30 cellular contexts compared by ENCODE assay signal in genomic region chr10:67834375-67834774, GRCh38.
"Had no signal": no experiment of that assay in that cellular context is flagged by ENCODE, and none has a peak within 500 bp of the region (broad histone marks: within the 10 kb centered on the region; RNA-seq: fewer than 3 reads in every experiment).

No MANE protein-coding gene starts in this region.

- ATAC-seq: activated CD4-positive, CD25-positive, alpha-beta regulatory T cell treated with anti-CD3 and anti-CD28 coated beads, Interleukin-2, amount 50 U/mL, for 24 hours; activated CD8-positive, alpha-beta T cell treated with anti-CD3 and anti-CD28 coated beads for 36 hours; activated naive CD4-positive, alpha-beta T cell treated with anti-CD3 and anti-CD28 coated beads, Interleukin-2, amount 50 U/mL, for 72 hours; activated T-cell treated with anti-CD3 and anti-CD28 coated beads, Interleukin-2, amount 50 U/mL, for 72 hours; T-cell had no signal

- H3K36me3 ChIP-seq: ascending aorta, breast epithelium, cardiac muscle cell, colonic mucosa, WERI-Rb-1 had no signal

- H3K27me3 ChIP-seq: ascending aorta, breast epithelium, cardiac muscle cell, colonic mucosa had no signal

- FAIRE-seq: endothelial cell of umbilical vein, frontal cortex had no signal

- H3K9me3 ChIP-seq: ascending aorta, breast epithelium, colonic mucosa had no signal

- H3K27ac ChIP-seq: ascending aorta, breast epithelium, cardiac muscle cell, colonic mucosa, epithelial cell of prostate, WERI-Rb-1 had no signal

- H3K4me3 ChIP-seq: ascending aorta, breast epithelium, cardiac muscle cell, colonic mucosa had no signal

- H3K4me1 ChIP-seq: ascending aorta, breast epithelium, colonic mucosa had no signal

- DNase-seq: activated B cell treated with CpG ODN at 0.5 μM for 24 hours; activated CD4-positive, alpha-beta T cell treated with anti-CD3 and anti-CD28 coated beads, Interleukin-2, amount 10 ng/mL, durations not matched to agents 7 days and 5 days; activated CD4-positive, alpha-beta T cell treated with anti-CD3 and anti-CD28 coated beads, Interleukin-2, amount 50 U/mL, for 4 hours; activated CD8-positive, alpha-beta memory T cell treated with anti-CD3 and anti-CD28 coated beads for 24 hours; activated CD8-positive, alpha-beta memory T cell treated with anti-CD3 and anti-CD28 coated beads, Interleukin-2, amount 50 U/mL, for 4 hours; activated CD8-positive, alpha-beta T cell treated with anti-CD3 and anti-CD28 coated beads for 36 hours; activated gamma-delta T cell; activated naive CD4-positive, alpha-beta T cell; activated naive CD4-positive, alpha-beta T cell treated with anti-CD3 and anti-CD28 coated beads, Interleukin-2, amount 10 ng/mL, durations not matched to agents 7 days and 5 days; activated naive CD8-positive, alpha-beta T cell treated with anti-CD3 and anti-CD28 coated beads, Interleukin-2, amount 10 ng/mL, durations not matched to agents 7 days and 5 days; activated T-cell treated with anti-CD3 and anti-CD28 coated beads for 4 hours; activated T-cell treated with anti-CD3 and anti-CD28 coated beads, Interleukin-2, amount 50 U/mL, for 24 hours; activated T-cell treated with anti-CD3 and anti-CD28 coated beads, Interleukin-2, amount 50 U/mL, for 72 hours; central memory CD4-positive, alpha-beta T cell; cerebellar nuclear complex; colonic mucosa; effector CD8-positive, alpha-beta T cell; foreskin fibroblast; head of caudate nucleus; T-cell; T-helper 9 cell; WERI-Rb-1 had no signal
